ENCODE assay signal across 34 cellular contexts in genomic region chr17:79159926-79160325, GRCh38.
"Had no signal": no experiment of that assay in that cellular context is flagged by ENCODE, and none has a peak within 500 bp of the region (broad histone marks: within the 10 kb centered on the region; RNA-seq: fewer than 3 reads in every experiment).

No MANE protein-coding gene starts in this region.

- H3K4me1 ChIP-seq: SJCRH30 had no signal

- H3K36me3 Mint-ChIP-seq: activated CD8-positive, alpha-beta memory T cell treated with anti-CD3 and anti-CD28 coated beads, Interleukin-2, amount 10 ng/mL, durations not matched to agents 7 days and 5 days; activated naive CD8-positive, alpha-beta T cell had no signal

- H3K4me1 Mint-ChIP-seq: activated B cell treated with CpG ODN at 0.5 μM for 24 hours had no signal

- DNase-seq: activated B cell treated with CpG ODN at 0.5 μM for 24 hours; activated CD4-positive, alpha-beta memory T cell treated with anti-CD3 and anti-CD28 coated beads, Interleukin-2, amount 10 ng/mL, durations not matched to agents 7 days and 5 days; activated CD4-positive, alpha-beta T cell treated with anti-CD3 and anti-CD28 coated beads for 4 hours; activated CD4-positive, alpha-beta T cell treated with anti-CD3 and anti-CD28 coated beads, Interleukin-2, amount 50 U/mL, for 1 hour; activated CD4-positive, CD25-positive, alpha-beta regulatory T cell treated with anti-CD3 and anti-CD28 coated beads, Interleukin-2, amount 50 U/mL, for 72 hours; activated CD8-positive, alpha-beta memory T cell treated with anti-CD3 and anti-CD28 coated beads for 24 hours; activated CD8-positive, alpha-beta memory T cell treated with anti-CD3 and anti-CD28 coated beads, Interleukin-2, amount 10 ng/mL, durations not matched to agents 7 days and 5 days; activated CD8-positive, alpha-beta memory T cell treated with anti-CD3 and anti-CD28 coated beads, Interleukin-2, amount 50 U/mL, for 48 hours; activated effector memory CD4-positive, alpha-beta T cell treated with Interleukin-2 at 50 U/mL for 16 hours; activated naive CD4-positive, alpha-beta T cell treated with anti-CD3 and anti-CD28 coated beads, Interleukin-2, amount 10 ng/mL, durations not matched to agents 7 days and 5 days; activated naive CD8-positive, alpha-beta T cell treated with anti-CD3 and anti-CD28 coated beads, Interleukin-2, amount 50 U/mL, for 24 hours; activated T-cell treated with anti-CD3 and anti-CD28 coated beads, Interleukin-2, amount 50 U/mL, for 48 hours; anterior cingulate cortex; brain microvascular endothelial cell; central memory CD4-positive, alpha-beta T cell; MM.1S; MV-4-11; NCI-H1092; NCI-H1436 treated with DMSO at 0.1 percent for 48 hours; NCI-H1694 treated with DMSO at 0.1 percent for 48 hours; NCI-H2029; NCI-H2171 treated with DMSO at 0.1 percent for 48 hours; NCI-H2227 treated with DMSO at 0.1 percent for 48 hours; NCI-H446; NCI-H510A treated with DMSO at 0.1 percent for 48 hours; NCI-H526 treated with DMSO at 0.1 percent for 48 hours; NCI-H774; SHP77 had no signal

- H3K9me3 ChIP-seq: SJCRH30 had no signal

- H3K27me3 ChIP-seq: brain microvascular endothelial cell had no signal

- ATAC-seq: activated CD8-positive, alpha-beta memory T cell treated with anti-CD3 and anti-CD28 coated beads, Interleukin-2, amount 10 ng/mL, durations not matched to agents 7 days and 5 days; activated naive CD8-positive, alpha-beta T cell treated with anti-CD3 and anti-CD28 coated beads, Interleukin-2, amount 50 U/mL, for 24 hours; Panc1 had no signal

- H3K4me3 Mint-ChIP-seq: activated B cell treated with CpG ODN at 0.5 μM for 24 hours; activated CD4-positive, alpha-beta memory T cell treated with anti-CD3 and anti-CD28 coated beads, Interleukin-2, amount 10 ng/mL, durations not matched to agents 7 days and 5 days; activated CD8-positive, alpha-beta memory T cell treated with anti-CD3 and anti-CD28 coated beads, Interleukin-2, amount 10 ng/mL, durations not matched to agents 7 days and 5 days; activated naive CD4-positive, alpha-beta T cell treated with anti-CD3 and anti-CD28 coated beads, Interleukin-2, amount 10 ng/mL, durations not matched to agents 7 days and 5 days; activated naive CD8-positive, alpha-beta T cell; activated naive CD8-positive, alpha-beta T cell treated with anti-CD3 and anti-CD28 coated beads, Interleukin-2, amount 50 U/mL, for 24 hours; T-helper 1 cell treated with Interleukin-12 subunit alpha and Interleukin-12 subunit beta and Interleukin-4 antibody, amounts not matched to agents 30 μg/mL and 1 μg/mL, for 36 hours; T-helper 2 cell treated with Interferon-gamma antibody and Interleukin-4, amounts not matched to agents 5 μg/mL and 100 μg/mL, for 36 hours had no signal

- H3K9me3 Mint-ChIP-seq: activated B cell treated with CpG ODN at 0.5 μM for 24 hours; activated CD4-positive, alpha-beta memory T cell treated with anti-CD3 and anti-CD28 coated beads, Interleukin-2, amount 10 ng/mL, durations not matched to agents 7 days and 5 days; activated naive CD4-positive, alpha-beta T cell treated with anti-CD3 and anti-CD28 coated beads, Interleukin-2, amount 10 ng/mL, durations not matched to agents 7 days and 5 days; activated naive CD8-positive, alpha-beta T cell treated with anti-CD3 and anti-CD28 coated beads, Interleukin-2, amount 50 U/mL, for 24 hours; T-helper 1 cell treated with Interleukin-12 subunit alpha and Interleukin-12 subunit beta and Interleukin-4 antibody, amounts not matched to agents 30 μg/mL and 1 μg/mL, for 36 hours; T-helper 2 cell treated with Interferon-gamma antibody and Interleukin-4, amounts not matched to agents 5 μg/mL and 100 μg/mL, for 36 hours had no signal

- H3K27ac Mint-ChIP-seq: activated B cell treated with CpG ODN at 0.5 μM for 24 hours; activated CD4-positive, alpha-beta memory T cell treated with anti-CD3 and anti-CD28 coated beads, Interleukin-2, amount 10 ng/mL, durations not matched to agents 7 days and 5 days; activated CD8-positive, alpha-beta memory T cell treated with anti-CD3 and anti-CD28 coated beads, Interleukin-2, amount 10 ng/mL, durations not matched to agents 7 days and 5 days; activated naive CD4-positive, alpha-beta T cell treated with anti-CD3 and anti-CD28 coated beads, Interleukin-2, amount 10 ng/mL, durations not matched to agents 7 days and 5 days; activated naive CD8-positive, alpha-beta T cell; activated naive CD8-positive, alpha-beta T cell treated with anti-CD3 and anti-CD28 coated beads, Interleukin-2, amount 50 U/mL, for 24 hours; T-helper 1 cell treated with Interleukin-12 subunit alpha and Interleukin-12 subunit beta and Interleukin-4 antibody, amounts not matched to agents 30 μg/mL and 1 μg/mL, for 36 hours; T-helper 2 cell treated with Interferon-gamma antibody and Interleukin-4, amounts not matched to agents 5 μg/mL and 100 μg/mL, for 36 hours had no signal

- H3K36me3 ChIP-seq: brain microvascular endothelial cell, SJCRH30 had no signal

- H3K27me3 Mint-ChIP-seq: activated CD4-positive, alpha-beta memory T cell treated with anti-CD3 and anti-CD28 coated beads, Interleukin-2, amount 10 ng/mL, durations not matched to agents 7 days and 5 days; activated CD8-positive, alpha-beta memory T cell treated with anti-CD3 and anti-CD28 coated beads, Interleukin-2, amount 10 ng/mL, durations not matched to agents 7 days and 5 days; activated naive CD8-positive, alpha-beta T cell; activated naive CD8-positive, alpha-beta T cell treated with anti-CD3 and anti-CD28 coated beads, Interleukin-2, amount 50 U/mL, for 24 hours had no signal

- H3K27ac ChIP-seq: brain microvascular endothelial cell, SJCRH30, SK-N-MC had no signal

- H3K4me3 ChIP-seq: SJCRH30, SK-N-MC had no signal
